Comparison of ENCODE assay signal across 30 cellular contexts in genomic region chr1:235802901-235803423, GRCh38.
"Had no signal": no experiment of that assay in that cellular context is flagged by ENCODE, and none has a peak within 500 bp of the region (broad histone marks: within the 10 kb centered on the region; RNA-seq: fewer than 3 reads in every experiment).

No MANE protein-coding gene starts in this region.

- H3K4me1 ChIP-seq: ascending aorta, heart left ventricle, left ventricle myocardium inferior, right lobe of liver, uterus had no signal

- H3K9me3 Mint-ChIP-seq: activated CD4-positive, alpha-beta memory T cell treated with anti-CD3 and anti-CD28 coated beads, Interleukin-2, amount 10 ng/mL, durations not matched to agents 7 days and 5 days; activated CD4-positive, alpha-beta T cell treated with anti-CD3 and anti-CD28 coated beads, Interleukin-2, amount 10 ng/mL, durations not matched to agents 7 days and 5 days; activated naive CD4-positive, alpha-beta T cell treated with anti-CD3 and anti-CD28 coated beads, Interleukin-2, amount 10 ng/mL, durations not matched to agents 7 days and 5 days; activated naive CD8-positive, alpha-beta T cell treated with anti-CD3 and anti-CD28 coated beads, Interleukin-2, amount 10 ng/mL, durations not matched to agents 7 days and 5 days; brain; endodermal cell; immature natural killer cell; nephron; stimulated activated memory B cell treated with anti-CD40 and anti-IgM and Interleukin-4, amounts not matched to agents 10 μg/mL and 1 μg/mL and 100 μg/mL, for 72 hours; stimulated activated naive CD8-positive, alpha-beta T cell treated with anti-CD3 and anti-CD28 coated beads, Interleukin-15, amount 100 ng/mL, for 72 hours; type B pancreatic cell had no signal

- H3K27me3 Mint-ChIP-seq: activated CD4-positive, alpha-beta memory T cell treated with anti-CD3 and anti-CD28 coated beads, Interleukin-2, amount 10 ng/mL, durations not matched to agents 7 days and 5 days; activated CD4-positive, alpha-beta T cell treated with anti-CD3 and anti-CD28 coated beads, Interleukin-2, amount 10 ng/mL, durations not matched to agents 7 days and 5 days; activated naive CD4-positive, alpha-beta T cell treated with anti-CD3 and anti-CD28 coated beads, Interleukin-2, amount 10 ng/mL, durations not matched to agents 7 days and 5 days; activated naive CD8-positive, alpha-beta T cell treated with anti-CD3 and anti-CD28 coated beads, Interleukin-2, amount 10 ng/mL, durations not matched to agents 7 days and 5 days; brain; progenitor cell of endocrine pancreas; stimulated activated memory B cell treated with anti-CD40 and anti-IgM and Interleukin-4, amounts not matched to agents 10 μg/mL and 1 μg/mL and 100 μg/mL, for 72 hours; stimulated activated naive CD8-positive, alpha-beta T cell treated with anti-CD3 and anti-CD28 coated beads, Interleukin-15, amount 100 ng/mL, for 72 hours; type B pancreatic cell had no signal

- H3K9me3 ChIP-seq: ascending aorta, heart left ventricle, left ventricle myocardium inferior, right lobe of liver, uterus had no signal

- H3K27ac Mint-ChIP-seq: activated CD4-positive, alpha-beta memory T cell treated with anti-CD3 and anti-CD28 coated beads, Interleukin-2, amount 10 ng/mL, durations not matched to agents 7 days and 5 days; activated CD4-positive, alpha-beta T cell treated with anti-CD3 and anti-CD28 coated beads, Interleukin-2, amount 10 ng/mL, durations not matched to agents 7 days and 5 days; activated naive CD4-positive, alpha-beta T cell treated with anti-CD3 and anti-CD28 coated beads, Interleukin-2, amount 10 ng/mL, durations not matched to agents 7 days and 5 days; activated naive CD8-positive, alpha-beta T cell treated with anti-CD3 and anti-CD28 coated beads, Interleukin-2, amount 10 ng/mL, durations not matched to agents 7 days and 5 days; brain; endodermal cell; nephron; progenitor cell of endocrine pancreas; stimulated activated memory B cell treated with anti-CD40 and anti-IgM and Interleukin-4, amounts not matched to agents 10 μg/mL and 1 μg/mL and 100 μg/mL, for 72 hours; stimulated activated naive CD8-positive, alpha-beta T cell treated with anti-CD3 and anti-CD28 coated beads, Interleukin-15, amount 100 ng/mL, for 72 hours; type B pancreatic cell had no signal

- H3K4me3 Mint-ChIP-seq: activated CD4-positive, alpha-beta memory T cell treated with anti-CD3 and anti-CD28 coated beads, Interleukin-2, amount 10 ng/mL, durations not matched to agents 7 days and 5 days; activated CD4-positive, alpha-beta T cell treated with anti-CD3 and anti-CD28 coated beads, Interleukin-2, amount 10 ng/mL, durations not matched to agents 7 days and 5 days; activated naive CD4-positive, alpha-beta T cell treated with anti-CD3 and anti-CD28 coated beads, Interleukin-2, amount 10 ng/mL, durations not matched to agents 7 days and 5 days; activated naive CD8-positive, alpha-beta T cell treated with anti-CD3 and anti-CD28 coated beads, Interleukin-2, amount 10 ng/mL, durations not matched to agents 7 days and 5 days; brain; endodermal cell; immature natural killer cell; nephron; stimulated activated memory B cell treated with anti-CD40 and anti-IgM and Interleukin-4, amounts not matched to agents 10 μg/mL and 1 μg/mL and 100 μg/mL, for 72 hours; stimulated activated naive CD8-positive, alpha-beta T cell treated with anti-CD3 and anti-CD28 coated beads, Interleukin-15, amount 100 ng/mL, for 72 hours; type B pancreatic cell had no signal

- H3K4me3 ChIP-seq: ascending aorta, cardiac muscle cell, heart left ventricle, left ventricle myocardium inferior, lung, right lobe of liver, uterus had no signal

- DNase-seq: activated CD4-positive, alpha-beta memory T cell treated with anti-CD3 and anti-CD28 coated beads, Interleukin-2, amount 10 ng/mL, durations not matched to agents 7 days and 5 days; activated CD4-positive, alpha-beta T cell treated with anti-CD3 and anti-CD28 coated beads, Interleukin-2, amount 10 ng/mL, durations not matched to agents 7 days and 5 days; activated CD8-positive, alpha-beta memory T cell treated with anti-CD3 and anti-CD28 coated beads, Interleukin-2, amount 50 U/mL, for 48 hours; activated effector memory CD4-positive, alpha-beta T cell treated with anti-CD3 and anti-CD28 coated beads, Interleukin-2, amount 50 U/mL, for 16 hours; activated naive CD4-positive, alpha-beta T cell treated with anti-CD3 and anti-CD28 coated beads, Interleukin-2, amount 10 ng/mL, durations not matched to agents 7 days and 5 days; activated naive CD8-positive, alpha-beta T cell treated with anti-CD3 and anti-CD28 coated beads, Interleukin-2, amount 10 ng/mL, durations not matched to agents 7 days and 5 days; cortex of kidney; endodermal cell; foreskin fibroblast; heart left ventricle; hypothalamus; immature natural killer cell; left ventricle myocardium inferior; mesendoderm; right lobe of liver; stimulated activated CD4-positive, alpha-beta T cell treated with anti-CD3 and anti-CD28 coated beads, Interleukin-12 subunit alpha, Interleukin-12 subunit beta, amount 100 ng/mL, for 4 hours; stimulated activated CD4-positive, alpha-beta T cell treated with anti-CD3 and anti-CD28 coated beads, Interleukin-4, amount 100 ng/mL, for 1 hour; stimulated activated naive CD8-positive, alpha-beta T cell treated with anti-CD3 and anti-CD28 coated beads, Interleukin-15, amount 100 ng/mL, for 72 hours; substantia nigra; T-helper 2 cell; uterus had no signal

- ATAC-seq: esophagus mucosa; heart left ventricle; stimulated activated memory B cell treated with anti-CD40 and anti-IgM and Interleukin-4, amounts not matched to agents 10 μg/mL and 1 μg/mL and 100 μg/mL, for 72 hours; stimulated activated naive CD8-positive, alpha-beta T cell treated with anti-CD3 and anti-CD28 coated beads, Interleukin-15, amount 100 ng/mL, for 72 hours had no signal

- H3K36me3 ChIP-seq: cardiac muscle cell, right lobe of liver, uterus had no signal

- H3K4me1 Mint-ChIP-seq: activated CD4-positive, alpha-beta T cell treated with anti-CD3 and anti-CD28 coated beads, Interleukin-2, amount 10 ng/mL, durations not matched to agents 7 days and 5 days; activated naive CD4-positive, alpha-beta T cell treated with anti-CD3 and anti-CD28 coated beads, Interleukin-2, amount 10 ng/mL, durations not matched to agents 7 days and 5 days; brain; endodermal cell; stimulated activated memory B cell treated with anti-CD40 and anti-IgM and Interleukin-4, amounts not matched to agents 10 μg/mL and 1 μg/mL and 100 μg/mL, for 72 hours; stimulated activated naive CD8-positive, alpha-beta T cell treated with anti-CD3 and anti-CD28 coated beads, Interleukin-15, amount 100 ng/mL, for 72 hours had no signal

- H3K27ac ChIP-seq: ascending aorta, cardiac muscle cell, heart left ventricle, left ventricle myocardium inferior, right lobe of liver, uterus had no signal
